In the genomic region with DNA sequence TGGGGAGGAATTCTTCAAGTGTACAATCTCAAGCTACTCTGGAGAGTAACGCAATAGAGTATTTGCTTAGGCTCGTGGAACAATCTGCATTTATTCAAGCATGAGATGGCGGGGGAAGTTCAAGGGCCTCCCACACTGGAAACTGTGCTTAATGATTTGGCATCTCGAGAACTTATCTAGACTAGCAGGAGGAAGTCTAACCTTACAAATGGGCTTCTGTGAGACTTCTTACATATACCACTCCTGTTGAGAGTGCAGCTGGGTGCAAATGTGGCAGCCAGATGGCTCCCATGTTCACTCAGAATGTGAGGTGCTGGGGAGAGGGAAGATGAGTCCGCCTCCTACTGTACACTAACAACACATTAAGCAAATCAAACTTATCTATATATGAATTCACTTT, we compare ENCODE assay signal across 18 cellular contexts. TPM values are rescaled to one million over a fixed set of nuclear protein-coding genes. Genes with fewer than 3 reads are reported as not detected.
DNase-seq lines count a peak whose midpoint lies in the region; ATAC-seq, FAIRE-seq and TF ChIP-seq lines count a peak whose summit lies in the region.
"Had no signal": no experiment of that assay in that cellular context is flagged by ENCODE, and none has a peak within 500 bp of the region (broad histone marks: within the 10 kb centered on the region; RNA-seq: fewer than 3 reads in every experiment).

No MANE protein-coding gene starts in this region.

- H3K4me3 ChIP-seq in GM12878 (no peak overlapping the region), prostate gland (no peak overlapping the region)
- H3K4me3 ChIP-seq: GM23338, pancreas had no signal

- no peaks in the 10 kb centered on the region for H3K79me2 ChIP-seq in GM12878 (ENCODE audit: control insufficient read depth, insufficient read depth, low read length)

- peak; percentile 52 for ATAC-seq in GM12878
- ATAC-seq: activated naive CD8-positive, alpha-beta T cell treated with anti-CD3 and anti-CD28 coated beads, Interleukin-2, amount 50 U/mL, for 24 hours; GM23338; pancreas had no signal

- no TSS peak for BruUV-seq in GM12878 (replicated peaks; lab: Mats Ljungman, UMichigan)

- CTCF ChIA-PET in GM12878 (lab: Yijun Ruan, JAX), result interaction anchor here (0.6 to 3.0 kb wide), 26 partner anchors 8 to 330 kb away, joined by 3 to 58 read pairs (median 3); a partner anchor contains a TSS

- no peaks in the 10 kb centered on the region for H3K36me3 Mint-ChIP-seq in nephron progenitor cell (ENCODE audit: low read depth)
- no peaks in the 10 kb centered on the region for H3K36me3 Mint-ChIP-seq in progenitor cell of endocrine pancreas (ENCODE audit: insufficient read depth)
- H3K36me3 Mint-ChIP-seq: memory B cell, naive B cell had no signal

- TF ChIP-seq POLR2A in GM12878 (IDR thresholded peaks at IDR 0.05; ENCODE audit: low read depth, low read length) (no peak), prostate gland (IDR thresholded peaks at IDR 0.05) (no peak)

- DNase-seq in GM13977 (ENCODE audit: low spot score), result peak; percentile 25
- peak; percentile 8 for DNase-seq in NAMALWA (ENCODE audit: low spot score)
- DNase-seq in GM12878 (ENCODE audit: low read depth, low spot score), result no peak
- DNase-seq in nephron progenitor cell, result no peak
- DNase-seq in prostate gland (ENCODE audit: low spot score), result no peak
- DNase-seq in DMS114 treated with DMSO at 0.1 percent for 48 hours (lab: John Stamatoyannopoulos, UW; ENCODE audit: unreplicated experiment), result no peak
- no peak for DNase-seq in progenitor cell of endocrine pancreas (ENCODE audit: low spot score, unreplicated experiment)
- no peak for DNase-seq in NCI-H2107 treated with DMSO at 0.1 percent for 48 hours (lab: John Stamatoyannopoulos, UW; ENCODE audit: unreplicated experiment)
- DNase-seq: activated CD4-positive, alpha-beta T cell treated with anti-CD3 and anti-CD28 coated beads for 1 hour; activated naive CD8-positive, alpha-beta T cell treated with anti-CD3 and anti-CD28 coated beads, Interleukin-2, amount 50 U/mL, for 24 hours; AML-193; brain microvascular endothelial cell; naive B cell; NCI-H187 treated with DMSO at 0.1 percent for 48 hours; pancreas; stimulated activated CD4-positive, alpha-beta T cell treated with anti-CD3 and anti-CD28 coated beads, Interleukin-2, amount 100 ng/mL, for 48 hours had no signal

- POLR2A ChIA-PET in GM12878 (lab: Charles Lee), result interaction anchor here (0.6 to 1.6 kb wide), 8 partner anchors 9 to 36 kb away, joined by 3 to 4 read pairs (median 4); a partner anchor contains a TSS

- H3K4me3 Mint-ChIP-seq in nephron progenitor cell (no peak overlapping the region), progenitor cell of endocrine pancreas (ENCODE audit: low read depth) (no peak overlapping the region)
- H3K4me3 Mint-ChIP-seq: activated naive CD8-positive, alpha-beta T cell treated with anti-CD3 and anti-CD28 coated beads, Interleukin-2, amount 50 U/mL, for 24 hours; GM23338; memory B cell; naive B cell had no signal

- intact Hi-C loops in GM12878 (cut with micrococcal nuclease; ENCODE audit: unreplicated experiment) (no loop called here), prostate gland (cut with DNase I) (no loop called here)

- no peak overlapping the region for H3K4me2 ChIP-seq in GM12878 (ENCODE audit: control insufficient read depth, insufficient read depth)
- H3K4me2 ChIP-seq: GM23338 had no signal

- H2AFZ ChIP-seq in GM12878 (ENCODE audit: control insufficient read depth, low read depth, low read length), result no peak overlapping the region
- H2AFZ ChIP-seq: GM23338 had no signal

- peaks cover 10% of the 10 kb centered on the region for H3K4me1 Mint-ChIP-seq in nephron progenitor cell
- H3K4me1 Mint-ChIP-seq in progenitor cell of endocrine pancreas (ENCODE audit: low read depth), result peaks cover 33% of the 10 kb centered on the region
- H3K4me1 Mint-ChIP-seq: activated naive CD8-positive, alpha-beta T cell treated with anti-CD3 and anti-CD28 coated beads, Interleukin-2, amount 50 U/mL, for 24 hours; memory B cell; naive B cell had no signal

- in situ Hi-C loops in GM13977 (cut with MboI; ENCODE audit: low pct_unique_long_range_greater_than_20kb, low sequenced_read_pairs, unreplicated experiment), result no loop called here
- in situ Hi-C loops in GM12878 (cut with MboI), result no loop called here

- H3K27ac Mint-ChIP-seq in nephron progenitor cell (peak overlapping the region; percentile 35), progenitor cell of endocrine pancreas (no peak overlapping the region)
- H3K27ac Mint-ChIP-seq: activated naive CD8-positive, alpha-beta T cell treated with anti-CD3 and anti-CD28 coated beads, Interleukin-2, amount 50 U/mL, for 24 hours; GM23338; memory B cell; naive B cell had no signal

- H3K9ac ChIP-seq in GM12878 (ENCODE audit: control insufficient read depth, insufficient read depth, low read length), result no peak overlapping the region

- H4K20me1 ChIP-seq in GM12878 (ENCODE audit: control insufficient read depth, insufficient read depth), result no peaks in the 10 kb centered on the region

- H3K27me3 ChIP-seq in GM12878 (replicated peaks in 1 of 2; ENCODE audit: control insufficient read depth in 2 of 2, insufficient read depth in 2 of 2, low read length in 1 of 2) (no peaks in the 10 kb centered on the region), prostate gland (replicated peaks; ENCODE audit: insufficient read depth) (no peaks in the 10 kb centered on the region)
- H3K27me3 ChIP-seq: brain microvascular endothelial cell, pancreas had no signal

- H3K9me3 Mint-ChIP-seq in nephron progenitor cell, result no peaks in the 10 kb centered on the region
- no peaks in the 10 kb centered on the region for H3K9me3 Mint-ChIP-seq in progenitor cell of endocrine pancreas (ENCODE audit: low read depth)
- H3K9me3 Mint-ChIP-seq: activated naive CD8-positive, alpha-beta T cell treated with anti-CD3 and anti-CD28 coated beads, Interleukin-2, amount 50 U/mL, for 24 hours; GM23338; memory B cell; naive B cell had no signal

- RAD21 ChIA-PET in GM12878 (lab: Charles Lee; ENCODE audit: unreplicated experiment), result interaction anchor here (0.5 to 3.8 kb wide), 19 partner anchors 10 to 494 kb away, joined by 3 to 71 read pairs (median 3); a partner anchor contains a TSS

- TF ChIP-seq CTCF in GM13977 (IDR thresholded peaks at IDR 0.05; ENCODE audit: extremely low read depth, insufficient read depth, missing control alignments), result peak; percentile 19
- TF ChIP-seq CTCF in GM12878 (IDR thresholded peaks at IDR 0.05 in 2 of 3, conservative IDR thresholded peaks at IDR 0.05 in 1 of 3; ENCODE audit: control insufficient read depth in 2 of 3, extremely low read depth in 1 of 3, insufficient read depth in 1 of 3, low read depth in 3 of 3, low read length in 3 of 3), result peak in 1 of 3 experiments; percentile 50; a peak in 2 of 6 replicates
- TF ChIP-seq CTCF in nephron progenitor cell (IDR thresholded peaks at IDR 0.05), result no peak
- no peak for TF ChIP-seq CTCF in prostate gland (IDR thresholded peaks at IDR 0.05)
- no peak for TF ChIP-seq CTCF in progenitor cell of endocrine pancreas (IDR thresholded peaks at IDR 0.05; ENCODE audit: unreplicated experiment)

- TF ChIP-seq RAD21 in GM12878 (IDR thresholded peaks at IDR 0.05; ENCODE audit: insufficient read depth, low read depth, low read length), result peak; percentile 56; the same call in 1 of the 2 replicates

- H3K9me3 ChIP-seq in GM12878 (replicated peaks; ENCODE audit: control insufficient read depth, insufficient read depth, low read length) (no peaks in the 10 kb centered on the region), prostate gland (no peaks in the 10 kb centered on the region)
- H3K9me3 ChIP-seq: pancreas had no signal

- FAIRE-seq in GM12878 (lab: Jason Lieb, UNC), result no peak
- FAIRE-seq: pancreas had no signal

- H3K27ac ChIP-seq in GM12878 (ENCODE audit: control insufficient read depth, insufficient read depth) (no peak overlapping the region), prostate gland (no peak overlapping the region)
- H3K27ac ChIP-seq: brain microvascular endothelial cell, pancreas had no signal

- H3K27me3 Mint-ChIP-seq in nephron progenitor cell (ENCODE audit: low read depth, poor library complexity) (no peaks in the 10 kb centered on the region), progenitor cell of endocrine pancreas (peaks cover 60% of the 10 kb centered on the region)
- H3K27me3 Mint-ChIP-seq: activated naive CD8-positive, alpha-beta T cell treated with anti-CD3 and anti-CD28 coated beads, Interleukin-2, amount 50 U/mL, for 24 hours; naive B cell had no signal

- H3K36me3 ChIP-seq in GM12878 (ENCODE audit: control insufficient read depth in 2 of 2, insufficient read depth in 2 of 2, low read length in 1 of 2) (no peaks in the 10 kb centered on the region), prostate gland (no peaks in the 10 kb centered on the region)
- H3K36me3 ChIP-seq: brain microvascular endothelial cell, pancreas had no signal

- no peak for TF ChIP-seq EP300 in GM12878 (IDR thresholded peaks at IDR 0.05; ENCODE audit: borderline replicate concordance in 1 of 2, control insufficient read depth in 1 of 2, low read depth in 2 of 2, low read length in 2 of 2)

- 2% methylated on average over 5 of the region's 5 CpGs for WGBS in GM12878 (ENCODE audit: insufficient coverage, insufficient replicate concordance, low lambda C conversion rate, missing lambda C conversion rate)
- WGBS in prostate gland, result 90% methylated on average over 5 of the region's 5 CpGs

- SMC1A ChIA-PET in GM12878 (lab: Charles Lee; ENCODE audit: uncharacterized antibody, unreplicated experiment), result interaction anchor here (0.7 to 5.6 kb wide), 27 partner anchors 9 to 330 kb away, joined by 3 to 49 read pairs (median 4); no protein-coding TSS in a partner anchor

- no peaks in the 10 kb centered on the region; the same call in 1 of the 2 replicates for H3K4me1 ChIP-seq in GM12878 (ENCODE audit: control insufficient read depth, insufficient read depth, low read length)
- H3K4me1 ChIP-seq in prostate gland (replicated peaks), result no peaks in the 10 kb centered on the region

RNA-seq across cellular contexts. Expression of a gene that starts 29.3 kb away (rescaled TPM):
- total RNA-seq in GM12878 (2013; cell fraction: nucleolus; rRNA removed), result 224 and 251 TPM in 2 replicates
- total RNA-seq in GM12878 (2014; rRNA removed), result 58.5 and 70.0 TPM in 2 replicates
- 69.4 and 74.7 TPM in 2 replicates for total RNA-seq in GM12878 (2014; rRNA removed; fragmentation: Illumina TruSeq; extraction: Trizol)
- 58.9 and 61.2 TPM in 2 replicates for total RNA-seq in GM12878 (2021)
- 0.70 TPM for polyA plus RNA-seq in GM12878 (2011; ENCODE audit: low read depth)
- 22.6 and 29.0 TPM in 2 replicates for polyA plus RNA-seq in GM12878 (2011; rRNA removed)
- polyA plus RNA-seq in GM12878 (2011; cell fraction: cytosol; rRNA removed), result 12.1 and 14.9 TPM in 2 replicates
- polyA plus RNA-seq in GM12878 (2011; cell fraction: nucleus; rRNA removed), result 26.2 and 31.1 TPM in 2 replicates
- 1.2 and 1.3 TPM in 2 replicates for polyA plus RNA-seq in GM12878 (2012)
- polyA plus RNA-seq in GM12878 (2014; fragmentation: Illumina TruSeq; extraction: Trizol), result 50.5 and 63.8 TPM in 2 replicates
- polyA plus RNA-seq in GM12878 (2014; fragmentation: Nextera tagmentation; extraction: Ambion mirVana), result 1 to 10 TPM; 8.5 to 9.3 TPM
- 28.2 and 33.5 TPM in 2 replicates for polyA plus RNA-seq in GM12878 (2014; rRNA removed)
- 10 to 100 TPM; 30.5 to 34.3 TPM for polyA plus RNA-seq in GM12878 (2016; fragmentation: Nextera tagmentation; extraction: Ambion mirVana)
- 52.3 and 66.6 TPM in 2 replicates for polyA minus RNA-seq in GM12878 (2011; rRNA and poly(A)+ RNA removed)
- polyA minus RNA-seq in GM12878 (2011; cell fraction: cytosol; rRNA and poly(A)+ RNA removed), result 14.9 and 16.0 TPM in 2 replicates
- 65.9 and 110 TPM in 2 replicates for polyA minus RNA-seq in GM12878 (2011; cell fraction: nucleus; rRNA and poly(A)+ RNA removed)
- total RNA-seq in prostate gland, result 10 to 100 TPM; 24.6 to 61.2 TPM
- 55.2 and 63.1 TPM in 2 replicates for total RNA-seq in progenitor cell of endocrine pancreas

Comparison
In these comparisons a context has a peak if more than half of its experiments do, and no peak if none do; other contexts are left out.
1. DNase-seq: peak in GM13977 (single experiment) and NAMALWA (single experiment); none in GM12878 (single experiment), nephron progenitor cell (single experiment), prostate gland (single experiment), DMS114 treated with DMSO at 0.1 percent for 48 hours (single experiment), progenitor cell of endocrine pancreas (single experiment) and NCI-H2107 treated with DMSO at 0.1 percent for 48 hours (single experiment).